Comparison of ENCODE assay signal across 8 cellular contexts in genomic region chr19:42423462-42424344, GRCh38.
A peak's percentile ranks its signal among the peaks of the same experiment; 100 is the strongest.
DNase-seq lines count a peak whose midpoint lies in the region; ATAC-seq and TF ChIP-seq lines count a peak whose summit lies in the region.

No MANE protein-coding gene starts in this region.

- peaks cover 29% of the 10 kb centered on the region for H3K27me3 Mint-ChIP-seq in nephron progenitor cell (ENCODE audit: low read depth, poor library complexity)

- DNase-seq in COR-L47 (lab: John Stamatoyannopoulos, UW), result peak; percentile 70
- DNase-seq in HUDEP-2 (lab: John Stamatoyannopoulos, UW; ENCODE audit: unreplicated experiment in 76 of 76), result peak; percentile 50 to 100 (median 95)
- DNase-seq in RKO (ENCODE audit: low spot score), result peak; percentile 96
- peak; percentile 97 for DNase-seq in activated effector memory CD4-positive, alpha-beta T cell treated with anti-CD3 and anti-CD28 coated beads, Interleukin-2, amount 50 U/mL, for 16 hours
- peak; percentile 86 for DNase-seq in fibroblast of the conjunctiva (ENCODE audit: low read depth)
- DNase-seq in nephron progenitor cell, result peak; percentile 92
- DNase-seq in stimulated activated naive CD4-positive, alpha-beta T cell treated with Interleukin-2 at 50 U/mL for 16 hours (lab: John Stamatoyannopoulos, UW), result peak; percentile 93

- peak overlapping the region; percentile 88 for H3K4me3 Mint-ChIP-seq in nephron progenitor cell

- TF ChIP-seq CTCF in nephron progenitor cell (IDR thresholded peaks at IDR 0.05), result no peak

- peaks cover 4% of the 10 kb centered on the region for H3K9me3 Mint-ChIP-seq in nephron progenitor cell

- H3K4me1 Mint-ChIP-seq in nephron progenitor cell, result peaks cover 55% of the 10 kb centered on the region

- peak; percentile 74 for ATAC-seq in GM21381 (IDR thresholded peaks at IDR 0.05; ENCODE audit: unreplicated experiment)

- H3K36me3 Mint-ChIP-seq in nephron progenitor cell (ENCODE audit: low read depth), result peaks cover 13% of the 10 kb centered on the region

- peak overlapping the region; percentile 89 for H3K27ac Mint-ChIP-seq in nephron progenitor cell

Comparison
In these comparisons a context has a peak if more than half of its experiments do, and no peak if none do; other contexts are left out.
1. Peak in every context shown above with its lines: DNase-seq and ATAC-seq.